Comparison of ENCODE assay signal across 25 cellular contexts in genomic region chr11:13931356-13931755, GRCh38. TPM values are rescaled to one million over a fixed set of nuclear protein-coding genes. Genes with fewer than 3 reads are reported as not detected.
"Had no signal": no experiment of that assay in that cellular context is flagged by ENCODE, and none has a peak within 500 bp of the region (broad histone marks: within the 10 kb centered on the region; RNA-seq: fewer than 3 reads in every experiment).

No MANE protein-coding gene starts in this region.

- H3K9me2 ChIP-seq: SK-N-SH had no signal

- DNase-seq: IMR-90, Karpas-422, KG1, MM.1S, NCI-H1092 treated with DMSO at 0.1 percent for 48 hours, NCI-H1436, NCI-H187, NCI-H2029, NCI-H2081 treated with DMSO at 0.1 percent for 48 hours, NCI-H2171, NCI-H226, NCI-H446, NCI-H510A, NCI-H524 treated with DMSO at 0.1 percent for 48 hours, NCI-H69, NCI-H774, PC-3, SHP77, SK-N-SH, SW 1271 had no signal

- ATAC-seq: HepG2, Panc1, PC-3 had no signal

- H3K27ac ChIP-seq: RWPE1 had no signal

- H3K9me3 ChIP-seq: SK-N-SH had no signal

- H3K4me2 ChIP-seq: SK-N-SH had no signal

RNA-seq across cellular contexts. Expression of gene SPON1, which starts 31.2 kb away (rescaled TPM):
- total RNA-seq: HepG2, HT1080, PC-3, SK-MEL-5 had no signal
- polyA plus RNA-seq: HepG2, SK-N-SH had no signal
